Comparison of ENCODE assay signal across 8 cellular contexts in the genomic region with DNA sequence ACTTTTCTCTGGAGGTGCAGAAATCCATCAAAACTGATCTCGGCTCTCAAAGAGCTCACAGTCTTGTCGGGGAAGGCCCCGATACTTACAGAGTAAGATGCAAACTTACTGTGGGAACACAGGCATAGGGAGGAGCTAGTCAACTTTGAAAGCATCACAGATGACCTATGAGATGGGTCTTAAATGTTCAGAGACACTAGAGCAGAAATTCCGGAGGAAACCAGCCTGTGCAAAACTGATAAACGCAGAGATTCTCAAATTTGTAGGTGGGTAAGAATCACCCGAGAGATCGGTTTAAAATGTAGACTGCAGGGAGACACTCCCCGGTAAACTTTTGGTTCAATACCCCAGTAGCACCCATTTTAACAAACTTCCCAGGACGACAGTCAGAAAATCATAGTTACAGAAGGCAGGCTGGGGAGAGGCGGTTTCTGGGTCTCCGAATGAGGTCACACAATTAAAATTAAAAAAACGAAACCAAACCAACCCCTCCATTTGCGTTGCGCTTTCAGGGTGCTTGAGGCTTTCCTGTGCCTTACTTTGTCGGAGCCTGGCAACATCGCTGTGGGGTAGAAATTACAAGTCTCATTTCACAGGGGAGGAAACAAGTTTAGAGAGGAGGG. TPM values are rescaled to one million over a fixed set of nuclear protein-coding genes. Genes with fewer than 3 reads are reported as not detected.
A peak's percentile ranks its signal among the peaks of the same experiment; 100 is the strongest.
DNase-seq lines count a peak whose midpoint lies in the region; ATAC-seq lines count a peak whose summit lies in the region.

No MANE protein-coding gene starts in this region.

- peak overlapping the region in 1 of 2 experiments; percentile 36 for H3K14ac ChIP-seq in mesenchymal stem cell (ENCODE audit: low read length in 2 of 2)

- H3K36me3 ChIP-seq in mesenchymal stem cell (ENCODE audit: control insufficient read depth in 1 of 2, insufficient read depth in 2 of 2, low read depth in 1 of 2, low read length in 2 of 2): peaks cover 9 to 15% of the 10 kb centered on the region in 2 experiments
- H3K36me3 ChIP-seq in subcutaneous abdominal adipose tissue (ENCODE audit: control insufficient read depth in 5 of 5, insufficient read depth in 5 of 5, low read length in 5 of 5): peaks cover 0 to 6% (median 4%) of the 10 kb centered on the region in 5 donors

- peak overlapping the region in 1 of 2 experiments; percentile 75 for H3K4ac ChIP-seq in mesenchymal stem cell (ENCODE audit: low read depth in 1 of 2, low read length in 2 of 2)

- H2AFZ ChIP-seq in mesenchymal stem cell (ENCODE audit: low read depth, low read length): no peak overlapping the region

- H3K4me1 ChIP-seq in mesenchymal stem cell (ENCODE audit: control insufficient read depth, insufficient read depth, low read depth, low read length) (peaks cover 6% of the 10 kb centered on the region), subcutaneous abdominal adipose tissue (ENCODE audit: control insufficient read depth in 5 of 5, insufficient read depth in 5 of 5, low read length in 5 of 5) (peaks cover 8 to 44% (median 35%) of the 10 kb centered on the region in 5 donors)

- H3K27ac Mint-ChIP-seq in T-cell: peak overlapping the region; percentile 99 to 100

- H3K18ac ChIP-seq in mesenchymal stem cell (ENCODE audit: low read depth in 1 of 2, low read length in 2 of 2): peak overlapping the region; percentile 54 to 91

- H3K79me1 ChIP-seq in mesenchymal stem cell (replicated peaks; ENCODE audit: low read length, poor library complexity, severe bottlenecking): peaks cover 2% of the 10 kb centered on the region

- no peaks in the 10 kb centered on the region for H3K27me3 ChIP-seq in mesenchymal stem cell (ENCODE audit: control insufficient read depth in 1 of 2, insufficient read depth in 1 of 2, low read length in 2 of 2)
- H3K27me3 ChIP-seq in subcutaneous abdominal adipose tissue (ENCODE audit: control insufficient read depth in 5 of 5, insufficient read depth in 4 of 5, low read length in 5 of 5): no peaks in the 10 kb centered on the region

- H3K4me3 ChIP-seq in mesenchymal stem cell (ENCODE audit: insufficient read depth in 1 of 2, low read depth in 1 of 2, low read length in 2 of 2) (peak overlapping the region; percentile 55 to 85), subcutaneous abdominal adipose tissue (ENCODE audit: low read depth in 1 of 5, low read length in 5 of 5) (peak overlapping the region; percentile 72 to 97 (median 93))

- peak overlapping the region; percentile 95 for H4K8ac ChIP-seq in mesenchymal stem cell (ENCODE audit: low read length)

- H3K4me1 Mint-ChIP-seq in T-cell: peaks cover 36 to 38% (median 37%) of the 10 kb centered on the region in 3 donors

- H3K27ac ChIP-seq in mesenchymal stem cell (ENCODE audit: low read length, poor library complexity, severe bottlenecking) (peak overlapping the region; percentile 97), subcutaneous abdominal adipose tissue (ENCODE audit: low read depth, low read length) (peak overlapping the region; percentile 99)

- 18% methylated on average over 12 of the region's 16 CpGs for WGBS in mesenchymal stem cell

- DNase-seq in DMS 273 treated with DMSO at 0.1 percent for 48 hours (lab: John Stamatoyannopoulos, UW) (peak; percentile 30), T-cell (peak in 21 of 34 experiments; percentile 7 to 65 (median 33)), dedifferentiated amniotic fluid mesenchymal stem cell (ENCODE audit: extremely low spot score) (peak; percentile 20), mesenchymal stem cell (peak; percentile 81), DMS153 treated with DMSO at 0.1 percent for 48 hours (lab: John Stamatoyannopoulos, UW; ENCODE audit: unreplicated experiment) (no peak)

- H3K9me3 ChIP-seq in mesenchymal stem cell (ENCODE audit: control insufficient read depth, low read length) (no peaks in the 10 kb centered on the region), subcutaneous abdominal adipose tissue (ENCODE audit: control insufficient read depth in 5 of 5, low read length in 5 of 5) (no peaks in the 10 kb centered on the region)

- H3K4me3 Mint-ChIP-seq in T-cell: peak overlapping the region; percentile 92 to 99 (median 96)

- peak overlapping the region; percentile 60 for H3K4me2 ChIP-seq in mesenchymal stem cell (ENCODE audit: low read length, poor library complexity, severe bottlenecking)

- POLR2A ChIA-PET in T-cell (lab: Charles Lee): interaction anchor here (0.6 to 2.9 kb wide), 15 partner anchors 13 to 340 kb away, joined by 3 to 27 read pairs (median 3); a partner anchor contains a TSS

- peaks cover 15% of the 10 kb centered on the region for H3K36me3 Mint-ChIP-seq in T-cell

- H2AK5ac ChIP-seq in mesenchymal stem cell (ENCODE audit: low read length, severe bottlenecking): no peak overlapping the region

- ATAC-seq in GM19328 (IDR thresholded peaks at IDR 0.05; ENCODE audit: unreplicated experiment): peak; percentile 6
- peak; percentile 24 for ATAC-seq in HG03432 (IDR thresholded peaks at IDR 0.05; ENCODE audit: unreplicated experiment)
- peak; percentile 19 to 44 (median 26) for ATAC-seq in T-cell (replicated peaks in 1 of 4)

- no peak overlapping the region for H3K23ac ChIP-seq in mesenchymal stem cell (ENCODE audit: low read length in 2 of 2)

- H2BK12ac ChIP-seq in mesenchymal stem cell (ENCODE audit: low read length in 2 of 2): peak overlapping the region in 1 of 2 experiments; percentile 28

- H3K9me3 Mint-ChIP-seq in T-cell: no peaks in the 10 kb centered on the region

- H3K9ac ChIP-seq in mesenchymal stem cell (ENCODE audit: low read length) (peak overlapping the region; percentile 98), subcutaneous abdominal adipose tissue (ENCODE audit: low read length in 5 of 5) (peak overlapping the region; percentile 69 to 95 (median 87))

- H3K27me3 Mint-ChIP-seq in T-cell: no peaks in the 10 kb centered on the region

- no peak overlapping the region for H2BK15ac ChIP-seq in mesenchymal stem cell (ENCODE audit: low read depth, poor library complexity, severe bottlenecking)

- H2BK5ac ChIP-seq in mesenchymal stem cell (ENCODE audit: low read depth, low read length, poor library complexity, severe bottlenecking): no peak overlapping the region

- no peak overlapping the region for H4K91ac ChIP-seq in mesenchymal stem cell (ENCODE audit: low read length)

- CTCF ChIA-PET in T-cell (lab: Charles Lee): interaction anchor here in 1 of 2 donors (0.6 to 3.2 kb wide), 8 partner anchors 11 to 145 kb away, joined by 3 to 32 read pairs (median 6); a partner anchor contains a TSS

- H2BK120ac ChIP-seq in mesenchymal stem cell (ENCODE audit: low read depth, low read length): peak overlapping the region; percentile 84

RNA-seq across cellular contexts. Expression of a gene that starts 0.8 kb away (rescaled TPM):
- 100 to 1,000 TPM in 3 of 5 donors, 10 to 100 TPM in 2; 75.2 to 111 (median 101) TPM for total RNA-seq in T-cell
- 64.5 TPM for polyA plus RNA-seq in mesenchymal stem cell (2013, experiment 1 of 2)
- polyA plus RNA-seq in mesenchymal stem cell (2013, experiment 2 of 2): 60.8 TPM
